Comparison of ENCODE assay signal across 20 cellular contexts in the genomic region with DNA sequence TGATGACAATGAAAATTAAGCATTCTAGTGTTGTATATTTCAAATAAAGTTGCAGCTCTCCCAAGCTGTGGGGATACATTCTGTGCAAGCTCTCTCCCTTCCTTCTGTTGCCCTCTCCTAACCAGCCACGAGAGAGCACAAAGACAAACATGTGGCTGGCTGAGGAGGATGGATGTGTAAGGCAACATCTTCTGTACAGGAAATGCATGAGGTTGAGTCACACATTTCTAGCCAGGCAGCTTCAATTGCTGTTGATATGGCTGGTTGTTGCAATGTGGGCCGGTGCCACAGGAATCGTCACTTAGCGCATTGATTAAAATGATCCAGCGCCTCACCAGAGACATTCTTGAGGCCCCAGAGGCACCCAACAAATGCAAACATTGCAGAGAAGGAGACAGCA.
"Had no signal": no experiment of that assay in that cellular context is flagged by ENCODE, and none has a peak within 500 bp of the region (broad histone marks: within the 10 kb centered on the region; RNA-seq: fewer than 3 reads in every experiment).

No MANE protein-coding gene starts in this region.

- DNase-seq: activated CD4-positive, alpha-beta T cell treated with anti-CD3 and anti-CD28 coated beads, Interleukin-2, amount 10 ng/mL, durations not matched to agents 7 days and 5 days; activated CD8-positive, alpha-beta memory T cell treated with anti-CD3 and anti-CD28 coated beads, Interleukin-2, amount 50 U/mL, for 4 hours; activated CD8-positive, alpha-beta T cell treated with anti-CD3 and anti-CD28 coated beads, Interleukin-2, amount 10 ng/mL, durations not matched to agents 7 days and 5 days; activated effector memory CD4-positive, alpha-beta T cell treated with Interleukin-2 at 50 U/mL for 16 hours; activated naive CD4-positive, alpha-beta T cell treated with anti-CD3 and anti-CD28 coated beads, Interleukin-2, amount 10 ng/mL, durations not matched to agents 7 days and 5 days; activated naive CD8-positive, alpha-beta T cell treated with anti-CD3 and anti-CD28 coated beads, Interleukin-2, amount 50 U/mL, for 24 hours; activated T-cell treated with anti-CD3 and anti-CD28 coated beads, Interleukin-2, amount 50 U/mL, for 48 hours; effector CD8-positive, alpha-beta T cell; heart right ventricle; immature natural killer cell; left ventricle myocardium superior; psoas muscle; right cardiac atrium; small intestine; stimulated activated CD4-positive, alpha-beta T cell treated with anti-CD3 and anti-CD28 coated beads, Interleukin-4, amount 100 ng/mL, for 1 hour; stimulated activated naive CD8-positive, alpha-beta T cell treated with anti-CD3 and anti-CD28 coated beads, Interleukin-15, amount 100 ng/mL, for 72 hours; T1000 had no signal

- H3K9me3 ChIP-seq: gastroesophageal sphincter, psoas muscle had no signal

- H3K27ac ChIP-seq: gastroesophageal sphincter, heart right ventricle, neural progenitor cell, psoas muscle had no signal

- H3K4me3 ChIP-seq: gastroesophageal sphincter, heart right ventricle, neural progenitor cell, psoas muscle had no signal

- H3K36me3 ChIP-seq: gastroesophageal sphincter, heart right ventricle, neural progenitor cell had no signal

- H3K27me3 ChIP-seq: gastroesophageal sphincter, heart right ventricle, neural progenitor cell had no signal

- FAIRE-seq: endothelial cell of umbilical vein, small intestine had no signal

- H3K4me1 ChIP-seq: heart right ventricle, neural progenitor cell, psoas muscle had no signal

- ATAC-seq: activated CD8-positive, alpha-beta T cell treated with anti-CD3 and anti-CD28 coated beads, Interleukin-2, amount 10 ng/mL, durations not matched to agents 7 days and 5 days; activated naive CD8-positive, alpha-beta T cell treated with anti-CD3 and anti-CD28 coated beads, Interleukin-2, amount 50 U/mL, for 24 hours; gastroesophageal sphincter; psoas muscle; right cardiac atrium; stimulated activated naive CD8-positive, alpha-beta T cell treated with anti-CD3 and anti-CD28 coated beads, Interleukin-15, amount 100 ng/mL, for 72 hours had no signal
